8 cellular contexts compared by ENCODE assay signal in the genomic region with DNA sequence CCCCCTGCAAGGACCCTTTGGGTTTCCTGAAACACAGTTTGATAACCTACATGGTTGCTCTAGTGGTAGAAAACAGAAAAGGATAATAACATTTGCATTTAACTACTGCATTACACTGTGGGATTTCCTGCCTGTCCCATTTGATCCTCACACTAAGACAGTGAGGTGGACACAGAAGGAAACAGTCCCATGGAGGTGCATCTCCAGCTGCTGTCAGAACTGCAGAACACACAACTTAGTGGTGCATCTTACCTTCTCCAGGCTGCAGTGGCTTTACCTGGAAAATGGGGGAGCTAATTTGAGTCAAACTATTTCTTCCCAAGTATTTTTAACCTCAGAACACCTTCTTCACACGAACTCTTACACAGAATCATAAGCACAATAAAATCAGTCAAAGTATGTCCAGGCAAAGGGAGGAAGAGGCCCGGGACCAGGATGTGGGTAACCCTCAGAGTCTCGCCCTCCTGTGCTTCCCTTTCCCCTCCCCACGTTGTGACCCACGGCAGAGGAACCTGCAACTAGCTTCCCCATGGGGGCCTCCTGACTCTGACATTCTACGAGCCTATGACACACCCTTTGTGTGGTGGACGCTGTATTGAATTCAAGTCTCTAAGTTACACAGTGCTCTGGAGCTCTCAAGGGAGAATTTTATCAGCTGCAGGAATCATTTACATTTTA. TPM values are rescaled to one million over a fixed set of nuclear protein-coding genes. Genes with fewer than 3 reads are reported as not detected.
DNase-seq lines count a peak whose midpoint lies in the region; ATAC-seq and TF ChIP-seq lines count a peak whose summit lies in the region.

No MANE protein-coding gene starts in this region.

- H3K18ac ChIP-seq in H9 (ENCODE audit: insufficient read length, low read depth, low read length): no peak overlapping the region

- no peak overlapping the region for H2BK12ac ChIP-seq in H9 (ENCODE audit: insufficient read length, low read depth, low read length)

- CTCF ChIA-PET in CD8-positive, alpha-beta T cell (lab: Charles Lee): interaction anchor here (1.1 to 3.6 kb wide), 3 partner anchors 25 to 107 kb away, joined by 3 to 14 read pairs (median 4); no protein-coding TSS in a partner anchor

- no peak overlapping the region for H3K4me3 ChIP-seq in CD8-positive, alpha-beta T cell (ENCODE audit: low read depth, low read length)
- H3K4me3 ChIP-seq in ascending aorta: no peak overlapping the region
- no peak overlapping the region for H3K4me3 ChIP-seq in dorsolateral prefrontal cortex

- H3K14ac ChIP-seq in H9 (ENCODE audit: insufficient read depth, low read length): no peak overlapping the region

- H3K36me3 ChIP-seq in CD8-positive, alpha-beta T cell (ENCODE audit: insufficient read depth, low read length): no peaks in the 10 kb centered on the region
- peaks cover 11 to 24% of the 10 kb centered on the region in 2 donors for H3K36me3 ChIP-seq in ascending aorta

- no peak overlapping the region for H3K4ac ChIP-seq in H9 (ENCODE audit: low read depth, low read length)

- H3K36me3 Mint-ChIP-seq in CD8-positive, alpha-beta T cell: peaks cover 15% of the 10 kb centered on the region
- peaks cover 6% of the 10 kb centered on the region for H3K36me3 Mint-ChIP-seq in activated naive CD8-positive, alpha-beta T cell treated with anti-CD3 and anti-CD28 coated beads for 36 hours
- H3K36me3 Mint-ChIP-seq in H9 (ENCODE audit: insufficient read depth in 1 of 3, low read depth in 3 of 3): peaks cover 6 to 59% (median 44%) of the 10 kb centered on the region in 3 experiments; a peak in 6 of 7 replicates

- no peaks in the 10 kb centered on the region for H3K79me1 ChIP-seq in H9 (ENCODE audit: insufficient read depth, low read depth, low read length, poor library complexity, severe bottlenecking)

- H2BK15ac ChIP-seq in H9 (ENCODE audit: low read depth, low read length): no peak overlapping the region

- intact Hi-C loops in CD8-positive, alpha-beta T cell (cut with DNase I, micrococcal nuclease): loop anchor here (5.0 kb wide), 1 partner anchor 106 kb away; no protein-coding TSS in a partner anchor
- intact Hi-C loops in ascending aorta (cut with DNase I): no loop called here
- intact Hi-C loops in dorsolateral prefrontal cortex (cut with DNase I): no loop called here

- no peak overlapping the region for H2AK5ac ChIP-seq in H9 (ENCODE audit: insufficient read length, low read length)

- no peak overlapping the region for H4K8ac ChIP-seq in H9 (replicated peaks; ENCODE audit: insufficient read length, low read depth, low read length)

- H3K27ac Mint-ChIP-seq in CD8-positive, alpha-beta T cell: peak overlapping the region; percentile 73
- H3K27ac Mint-ChIP-seq in activated naive CD8-positive, alpha-beta T cell treated with anti-CD3 and anti-CD28 coated beads for 36 hours: peak overlapping the region; percentile 39
- peak overlapping the region in 1 of 3 experiments; percentile 21; a peak in 1 of 7 replicates for H3K27ac Mint-ChIP-seq in H9

- H2BK120ac ChIP-seq in H9 (ENCODE audit: low read depth, low read length, poor library complexity, severe bottlenecking): no peak overlapping the region

- H3K4me2 ChIP-seq in H9 (ENCODE audit: insufficient read depth, insufficient read length, low read length): no peak overlapping the region

- TF ChIP-seq CTCF in CD8-positive, alpha-beta T cell (IDR thresholded peaks at IDR 0.05): no peak
- TF ChIP-seq CTCF in H9 (conservative IDR thresholded peaks at IDR 0.05) (no peak), ascending aorta (IDR thresholded peaks at IDR 0.05) (no peak), dorsolateral prefrontal cortex (IDR thresholded peaks at IDR 0.05 in 54 of 56, conservative IDR thresholded peaks at IDR 0.05 in 2 of 56; ENCODE audit: low read depth in 1 of 56, partially characterized antibody in 56 of 56) (no peak)

- no peaks in the 10 kb centered on the region for H3K27me3 Mint-ChIP-seq in CD8-positive, alpha-beta T cell (ENCODE audit: low read depth)
- no peaks in the 10 kb centered on the region for H3K27me3 Mint-ChIP-seq in activated naive CD8-positive, alpha-beta T cell treated with anti-CD3 and anti-CD28 coated beads for 36 hours
- no peaks in the 10 kb centered on the region for H3K27me3 Mint-ChIP-seq in H9 (ENCODE audit: low read depth)

- no CpG with 5 or more reads among the region's 7 CpGs for WGBS in H9 (ENCODE audit: extremely low coverage, insufficient read length, low lambda C conversion rate)

- POLR2A ChIA-PET in CD8-positive, alpha-beta T cell (lab: Charles Lee): no interaction called here

- H3K79me2 ChIP-seq in H9 (ENCODE audit: insufficient read depth, low read length): no peaks in the 10 kb centered on the region; the same call in 1 of the 2 replicates

- H2BK20ac ChIP-seq in H9 (ENCODE audit: low read depth, low read length, poor library complexity, severe bottlenecking): no peak overlapping the region

- H3K9me3 ChIP-seq in CD8-positive, alpha-beta T cell (ENCODE audit: low read length): no peaks in the 10 kb centered on the region
- no peaks in the 10 kb centered on the region for H3K9me3 ChIP-seq in H9 (ENCODE audit: control insufficient read depth, low read depth, low read length)
- no peaks in the 10 kb centered on the region for H3K9me3 ChIP-seq in ascending aorta

- H3K23ac ChIP-seq in H9 (ENCODE audit: insufficient read length, low read depth, low read length): no peak overlapping the region

- no peak overlapping the region for H2BK5ac ChIP-seq in H9 (ENCODE audit: insufficient read length, low read length)

- H3K23me2 ChIP-seq in H9 (ENCODE audit: insufficient read length, low read depth, low read length, poor library complexity, severe bottlenecking): no peaks in the 10 kb centered on the region

- no peaks in the 10 kb centered on the region for H4K20me1 ChIP-seq in H9 (ENCODE audit: control insufficient read depth, insufficient read depth, insufficient read length)

- H3K4me1 Mint-ChIP-seq in CD8-positive, alpha-beta T cell (ENCODE audit: low read depth): peaks cover 19% of the 10 kb centered on the region
- peaks cover 14% of the 10 kb centered on the region for H3K4me1 Mint-ChIP-seq in activated naive CD8-positive, alpha-beta T cell treated with anti-CD3 and anti-CD28 coated beads for 36 hours
- peaks cover 33 to 36% of the 10 kb centered on the region in 2 experiments for H3K4me1 Mint-ChIP-seq in H9

- H3K4me3 Mint-ChIP-seq in CD8-positive, alpha-beta T cell: peak overlapping the region; percentile 31
- H3K4me3 Mint-ChIP-seq in activated naive CD8-positive, alpha-beta T cell treated with anti-CD3 and anti-CD28 coated beads for 36 hours: no peak overlapping the region
- no peak overlapping the region for H3K4me3 Mint-ChIP-seq in H9

- H2AFZ ChIP-seq in H9 (ENCODE audit: low read length): no peak overlapping the region

- ATAC-seq in CD8-positive, alpha-beta T cell: peak; percentile 66
- ATAC-seq in GM19395 (IDR thresholded peaks at IDR 0.05; ENCODE audit: unreplicated experiment) (peak; percentile 88), HG03460 (IDR thresholded peaks at IDR 0.05; ENCODE audit: unreplicated experiment) (peak; percentile 81)

- H3K9ac ChIP-seq in H9 (ENCODE audit: extremely low read depth, insufficient read length, low read length): no peak overlapping the region

- H3K27me3 ChIP-seq in CD8-positive, alpha-beta T cell (ENCODE audit: insufficient read depth, low read length): no peaks in the 10 kb centered on the region
- no peaks in the 10 kb centered on the region for H3K27me3 ChIP-seq in H9 (ENCODE audit: insufficient read depth, low read length)
- no peaks in the 10 kb centered on the region for H3K27me3 ChIP-seq in ascending aorta
- no peaks in the 10 kb centered on the region for H3K27me3 ChIP-seq in dorsolateral prefrontal cortex

- no peak overlapping the region for H4K91ac ChIP-seq in H9 (ENCODE audit: insufficient read length, low read depth, low read length)

- peaks cover 17% of the 10 kb centered on the region for H3K4me1 ChIP-seq in CD8-positive, alpha-beta T cell (ENCODE audit: insufficient read depth, low read length)
- H3K4me1 ChIP-seq in H9 (ENCODE audit: insufficient read depth, low read length) (no peaks in the 10 kb centered on the region), ascending aorta (no peaks in the 10 kb centered on the region)

- H3K56ac ChIP-seq in H9 (ENCODE audit: insufficient read length, low read depth, low read length): no peak overlapping the region

- H3T11ph ChIP-seq in H9 (ENCODE audit: low read length): no peak overlapping the region

- no peaks in the 10 kb centered on the region for H3K9me3 Mint-ChIP-seq in CD8-positive, alpha-beta T cell
- H3K9me3 Mint-ChIP-seq in activated naive CD8-positive, alpha-beta T cell treated with anti-CD3 and anti-CD28 coated beads for 36 hours: no peaks in the 10 kb centered on the region
- no peaks in the 10 kb centered on the region; a peak in 2 of 5 replicates for H3K9me3 Mint-ChIP-seq in H9

- no peak overlapping the region for H3K27ac ChIP-seq in CD8-positive, alpha-beta T cell (ENCODE audit: low read depth, low read length)
- no peak overlapping the region for H3K27ac ChIP-seq in H9 (ENCODE audit: insufficient read length, low read depth, low read length)
- H3K27ac ChIP-seq in ascending aorta: no peak overlapping the region
- H3K27ac ChIP-seq in dorsolateral prefrontal cortex: peak overlapping the region in 1 of 59 donors; percentile 75

- peak in 3 of 7 experiments; percentile 3 to 55 (median 26) for DNase-seq in CD8-positive, alpha-beta T cell
- DNase-seq in activated naive CD8-positive, alpha-beta T cell treated with anti-CD3 and anti-CD28 coated beads for 36 hours: peak; percentile 32
- DNase-seq in H9 (no peak), ascending aorta (ENCODE audit: low spot score in 2 of 2) (no peak), dorsolateral prefrontal cortex (no peak), NCI-H1417 treated with DMSO at 0.1 percent for 48 hours (lab: John Stamatoyannopoulos, UW) (no peak)

- H4K5ac ChIP-seq in H9 (ENCODE audit: insufficient read length, low read depth, low read length): no peak overlapping the region

RNA-seq across cellular contexts. Expression of gene SCRN1, which starts 33.7 kb away (rescaled TPM):
- total RNA-seq in CD8-positive, alpha-beta T cell: 1 to 10 TPM; 5.7 to 6.8 TPM
- total RNA-seq in activated naive CD8-positive, alpha-beta T cell treated with anti-CD3 and anti-CD28 coated beads for 36 hours: 1 to 10 TPM; 8.2 to 9.2 TPM
- 101 and 109 TPM in 2 replicates for total RNA-seq in H9 (2021)
- total RNA-seq in ascending aorta: 31.0 TPM
- 100 to 1,000 TPM; 200 to 387 (median 298) TPM for total RNA-seq in dorsolateral prefrontal cortex

Comparison
In these comparisons a context has a peak if more than half of its experiments do, and no peak if none do; other contexts are left out.
1. intact Hi-C loops: an anchor here in CD8-positive, alpha-beta T cell (5.0 kb wide); none called in ascending aorta and dorsolateral prefrontal cortex.